ENCODE assay signal across 26 cellular contexts in genomic region chr14:24074625-24075484, GRCh38. TPM values are rescaled to one million over a fixed set of nuclear protein-coding genes. Genes with fewer than 3 reads are reported as not detected.
A peak's percentile ranks its signal among the peaks of the same experiment; 100 is the strongest.
DNase-seq lines count a peak whose midpoint lies in the region; ATAC-seq and TF ChIP-seq lines count a peak whose summit lies in the region.
"Had no signal": no experiment of that assay in that cellular context is flagged by ENCODE, and none has a peak within 500 bp of the region (broad histone marks: within the 10 kb centered on the region; RNA-seq: fewer than 3 reads in every experiment).

No MANE protein-coding gene starts in this region.

- peak overlapping the region; percentile 56 for H3K27ac Mint-ChIP-seq in memory B cell
- H3K27ac Mint-ChIP-seq: mesothelial cell of epicardium, progenitor cell of endocrine pancreas, T-cell had no signal

- no peaks in the 10 kb centered on the region for H3K9me3 Mint-ChIP-seq in memory B cell
- H3K9me3 Mint-ChIP-seq: activated CD4-positive, alpha-beta T cell treated with anti-CD3 and anti-CD28 coated beads, Interleukin-2, amount 10 ng/mL, durations not matched to agents 24 days and 14 days; CD4-positive, alpha-beta memory T cell; mesothelial cell of epicardium; neural crest cell; T-cell had no signal

- DNase-seq in Peyer's patch (peak in 1 of 3 donors; percentile 79), memory B cell (ENCODE audit: low spot score in 2 of 2) (no peak), transverse colon (no peak), NCI-H1092 (lab: John Stamatoyannopoulos, UW) (no peak)
- DNase-seq: activated CD4-positive, alpha-beta T cell treated with anti-CD3 and anti-CD28 coated beads, Interleukin-2, amount 10 ng/mL, durations not matched to agents 24 days and 14 days; activated CD8-positive, alpha-beta memory T cell treated with anti-CD3 and anti-CD28 coated beads, Interleukin-2, amount 50 U/mL, for 48 hours; activated effector memory CD4-positive, alpha-beta T cell treated with Interleukin-2 at 50 U/mL for 16 hours; adrenal gland; CD4-positive, alpha-beta memory T cell; colonic mucosa; DMS153; NCI-H1436 treated with DMSO at 0.1 percent for 48 hours; NCI-H2171 treated with DMSO at 0.1 percent for 48 hours; NCI-H526 treated with DMSO at 0.1 percent for 48 hours; PC-3; SIG-M5; stimulated activated naive CD8-positive, alpha-beta T cell treated with anti-CD3 and anti-CD28 coated beads, Interleukin-15, Interleukin-2, amounts not matched to agents 100 U/mL and 50 U/mL, for 24 hours; T-cell had no signal

- H3K9me3 ChIP-seq in HEK293 (ENCODE audit: control insufficient read depth, insufficient read depth, low read depth, low read length) (no peaks in the 10 kb centered on the region), Peyer's patch (no peaks in the 10 kb centered on the region), transverse colon (no peaks in the 10 kb centered on the region)
- H3K9me3 ChIP-seq: adrenal gland, breast epithelium, colonic mucosa, tibial nerve had no signal

- peaks cover 4% of the 10 kb centered on the region for H3K27me3 Mint-ChIP-seq in memory B cell

- no peak overlapping the region for H3K27ac ChIP-seq in HEK293 (ENCODE audit: extremely low read depth, low read depth, low read length)
- peak overlapping the region in 3 of 4 donors; percentile 26 to 89 (median 77) for H3K27ac ChIP-seq in Peyer's patch
- H3K27ac ChIP-seq in transverse colon = no peak overlapping the region
- H3K27ac ChIP-seq: adrenal gland, breast epithelium, colonic mucosa, tibial nerve had no signal

- no peaks in the 10 kb centered on the region for H3K36me3 Mint-ChIP-seq in memory B cell
- H3K36me3 Mint-ChIP-seq: CD4-positive, alpha-beta memory T cell; mesothelial cell of epicardium; T-cell had no signal

- H3K27me3 ChIP-seq in Peyer's patch (no peaks in the 10 kb centered on the region), transverse colon (peaks cover 4% of the 10 kb centered on the region)
- H3K27me3 ChIP-seq: adrenal gland, colonic mucosa had no signal

- no peaks in the 10 kb centered on the region for H3K36me3 ChIP-seq in HEK293 (ENCODE audit: control insufficient read depth in 2 of 2, insufficient read depth in 1 of 2, low read length in 2 of 2)
- no peaks in the 10 kb centered on the region for H3K36me3 ChIP-seq in Peyer's patch
- no peaks in the 10 kb centered on the region for H3K36me3 ChIP-seq in transverse colon
- H3K36me3 ChIP-seq: adrenal gland, breast epithelium, colonic mucosa, tibial nerve had no signal

- peak overlapping the region; percentile 58 for H3K4me3 Mint-ChIP-seq in memory B cell
- H3K4me3 Mint-ChIP-seq: activated CD4-positive, alpha-beta T cell treated with anti-CD3 and anti-CD28 coated beads, Interleukin-2, amount 10 ng/mL, durations not matched to agents 24 days and 14 days; CD4-positive, alpha-beta memory T cell; mesothelial cell of epicardium; neural crest cell; T-cell had no signal

- intact Hi-C loops in transverse colon (cut with DNase I; ENCODE audit: low total_unique reads) = no loop called here

- ATAC-seq in memory B cell (ENCODE audit: low read depth) = no peak
- ATAC-seq in GM21576 (IDR thresholded peaks at IDR 0.05; ENCODE audit: unreplicated experiment) = no peak
- ATAC-seq: PC-3; stimulated activated naive CD8-positive, alpha-beta T cell treated with anti-CD3 and anti-CD28 coated beads, Interleukin-15, Interleukin-2, amounts not matched to agents 100 U/mL and 50 U/mL, for 24 hours; T-cell had no signal

- WGBS in transverse colon (ENCODE audit: low coverage in 1 of 2), 2 donors = 60 to 70% methylated on average over 1 to 11 of the region's 11 CpGs

- CTCF ChIA-PET in HEK293 (lab: Yijun Ruan, JAX) = interaction anchor here (0.5 to 3.9 kb wide), 5 partner anchors 16 to 1007 kb away, joined by 4 to 31 read pairs (median 7); no protein-coding TSS in a partner anchor

- in situ Hi-C loops in transverse colon (cut with MboI; ENCODE audit: low pct_ligation_motif_present in 1 of 4, low pct_unique_long_range_greater_than_20kb in 1 of 4, low sequenced_read_pairs in 3 of 4) = no loop called here

- H3K4me1 ChIP-seq in HEK293 (ENCODE audit: control insufficient read depth, insufficient read depth, low read length) (peaks cover 3% of the 10 kb centered on the region; the same call in 1 of the 2 replicates), Peyer's patch (peaks cover 0 to 25% (median 6%) of the 10 kb centered on the region in 4 donors), transverse colon (peaks cover 0 to 16% (median 9%) of the 10 kb centered on the region in 4 donors)
- H3K4me1 ChIP-seq: adrenal gland, breast epithelium, colonic mucosa, tibial nerve had no signal

- TF ChIP-seq CTCF in HEK293 (tag by site-specific recombination; IDR thresholded peaks at IDR 0.05) = no peak
- no peak for TF ChIP-seq CTCF in Peyer's patch (IDR thresholded peaks at IDR 0.05)
- no peak for TF ChIP-seq CTCF in transverse colon (IDR thresholded peaks at IDR 0.05)

- POLR2A ChIA-PET in HEK293 (lab: Yijun Ruan, JAX) = interaction anchor here (0.6 to 1.8 kb wide), 2 partner anchors 40 to 140 kb away, joined by 4 to 5 read pairs; partner anchors contain the start of genes DCAF11 and NRL

- H3K4me1 Mint-ChIP-seq in memory B cell = peaks cover 23% of the 10 kb centered on the region

- TF ChIP-seq EP300 in transverse colon (IDR thresholded peaks at IDR 0.05; ENCODE audit: low read depth) = no peak

- TF ChIP-seq POLR2A in Peyer's patch (IDR thresholded peaks at IDR 0.05) (peak; percentile 50 to 75), transverse colon (IDR thresholded peaks at IDR 0.05) (no peak)

- H3K4me3 ChIP-seq in HEK293 (ENCODE audit: low read depth, low read length) = no peak overlapping the region
- no peak overlapping the region for H3K4me3 ChIP-seq in Peyer's patch
- H3K4me3 ChIP-seq in transverse colon = no peak overlapping the region
- H3K4me3 ChIP-seq: adrenal gland, breast epithelium, colonic mucosa, tibial nerve had no signal

TF ChIP-seq in HEK293, 187 proteins besides CTCF, POLR2A, EP300 and RAD21 (continues in another document):
- TF ChIP-seq ZNF223 (tag by site-specific recombination; IDR thresholded peaks at IDR 0.05) (no peak), EGR2 (tag by site-specific recombination; IDR thresholded peaks at IDR 0.05; ENCODE audit: low read depth) (peak; percentile 21; the same call in 1 of the 2 replicates), ZNF274 (IDR thresholded peaks at IDR 0.05; ENCODE audit: low read length) (no peak), ZNF274 (tag by site-specific recombination; IDR thresholded peaks at IDR 0.05; ENCODE audit: borderline replicate concordance) (no peak), ZSCAN30 (tag by site-specific recombination; IDR thresholded peaks at IDR 0.05) (no peak), OSR2 (tag by site-specific recombination; IDR thresholded peaks at IDR 0.05) (no peak), REPIN1 (tag by site-specific recombination; IDR thresholded peaks at IDR 0.05; ENCODE audit: low read depth) (no peak), GLIS1 (tag by site-specific recombination; IDR thresholded peaks at IDR 0.05) (0 out of 2 replicates have a peak, but pooled peaks have one; percentile 14), ZNF341 (tag by site-specific recombination; IDR thresholded peaks at IDR 0.05; ENCODE audit: low read depth) (no peak), SP7 (tag by site-specific recombination; IDR thresholded peaks at IDR 0.05) (0 out of 2 replicates have a peak, but pooled peaks have one; percentile 37), HIC1 (tag by site-specific recombination; IDR thresholded peaks at IDR 0.05) (no peak), ZNF645 (tag by site-specific recombination; IDR thresholded peaks at IDR 0.05) (no peak), ZNF658 (tag by site-specific recombination; IDR thresholded peaks at IDR 0.05) (no peak)

RNA-seq across cellular contexts. Expression of gene CPNE6, which starts 3.5 kb away (rescaled TPM):
- total RNA-seq in Peyer's patch (1 to 10 TPM in 3 of 4 donors, not detected in 1; 1.9 to 4.6 (median 3.6) TPM), transverse colon (1 to 10 TPM in 1 of 4 donors, not detected in 3; 3.4 TPM)
- total RNA-seq: activated CD4-positive, alpha-beta T cell treated with anti-CD3 and anti-CD28 coated beads, Interleukin-2, amount 10 ng/mL, durations not matched to agents 24 days and 14 days; breast epithelium; CD4-positive, alpha-beta memory T cell; mesothelial cell of epicardium; neural crest cell; PC-3; progenitor cell of endocrine pancreas; skeletal muscle tissue; T-cell; tibial nerve had no signal

RNA-seq across cellular contexts. Expression of gene PCK2, which starts 19.3 kb away (rescaled TPM):
- total RNA-seq in Peyer's patch (100 to 1,000 TPM in 3 of 4 donors, 10 to 100 TPM in 1; 53.6 to 820 (median 644) TPM), transverse colon (100 to 1,000 TPM in 3 of 4 donors, 10 to 100 TPM in 1; 74.4 to 238 (median 130) TPM)

RNA-seq across cellular contexts. Expression of gene CARMIL3, which starts 23.0 kb away (rescaled TPM):
- total RNA-seq in Peyer's patch (1 to 10 TPM; 1.3 to 5.8 (median 2.8) TPM), transverse colon (1 to 10 TPM in 3 of 4 donors, under 1 TPM in 1; 0.20 to 4.1 (median 3.0) TPM)
- total RNA-seq: PC-3 had no signal

RNA-seq across cellular contexts. Expression of gene DCAF11, which starts 39.7 kb away (rescaled TPM):
- total RNA-seq in Peyer's patch (100 to 1,000 TPM; 113 to 214 (median 176) TPM), transverse colon (100 to 1,000 TPM in 3 of 4 donors, 10 to 100 TPM in 1; 86.4 to 267 (median 198) TPM)

RNA-seq across cellular contexts. Expression of gene NRL, which starts 39.9 kb away (rescaled TPM):
- total RNA-seq in Peyer's patch (10 to 100 TPM in 2 of 4 donors, 1 to 10 TPM in 1, not detected in 1; 4.6 to 14.2 (median 13.5) TPM), transverse colon (1 to 10 TPM in 3 of 4 donors, not detected in 1; 1.1 to 2.9 (median 1.6) TPM)

Comparison
In these comparisons a context has a peak if more than half of its experiments do, and no peak if none do; other contexts are left out.
1. H3K27ac ChIP-seq: peak in Peyer's patch (3 of 4); none in HEK293 (single experiment) and transverse colon (0 of 4).